ENCODE assay signal across 8 cellular contexts in the genomic region with DNA sequence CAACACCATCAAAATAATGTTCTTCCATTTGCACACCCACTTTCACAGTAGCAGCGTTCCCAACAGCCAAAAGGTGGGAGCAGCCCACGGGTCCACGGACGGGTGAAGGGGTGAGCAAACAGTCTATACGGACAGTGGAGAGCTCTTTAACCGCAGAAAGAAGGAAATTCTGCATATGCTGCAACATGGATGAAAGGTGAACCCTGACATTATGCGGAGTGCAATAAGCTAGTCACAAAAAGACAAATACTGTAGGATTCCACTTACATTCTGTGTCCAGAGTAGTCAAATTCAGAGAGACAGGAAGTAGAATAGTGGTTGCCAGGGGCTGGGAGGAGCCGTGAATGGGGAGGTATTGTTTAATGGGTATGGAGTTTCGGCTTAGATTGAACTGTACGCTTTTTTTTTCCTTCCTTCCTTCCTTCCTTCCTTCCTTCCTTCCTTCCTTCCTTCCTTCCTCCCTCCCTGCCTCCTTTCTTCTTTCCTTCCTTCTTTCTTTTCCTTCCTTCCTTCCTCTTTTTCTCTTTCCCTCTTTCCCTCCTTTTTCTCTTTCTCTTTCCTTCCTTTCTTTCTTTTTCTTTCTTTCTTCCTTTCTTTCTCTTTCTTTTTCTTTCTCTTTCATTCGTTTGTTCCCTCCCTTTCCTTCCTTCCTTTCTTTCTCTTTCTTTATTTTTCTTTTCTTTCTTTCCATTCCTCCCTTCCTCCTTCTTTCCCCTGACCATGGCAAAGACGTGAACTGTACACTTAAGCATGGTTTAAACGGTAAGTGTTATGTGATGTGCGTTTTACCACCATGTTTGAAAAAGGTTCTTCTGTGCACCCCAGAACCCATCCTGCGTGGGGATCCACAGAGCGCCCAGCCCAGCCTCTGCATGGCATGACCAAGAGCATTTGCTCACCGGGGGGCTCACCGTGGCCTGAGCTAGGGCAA. TPM values are rescaled to one million over a fixed set of nuclear protein-coding genes. Genes with fewer than 3 reads are reported as not detected.
DNase-seq lines count a peak whose midpoint lies in the region; ATAC-seq and TF ChIP-seq lines count a peak whose summit lies in the region.

No MANE protein-coding gene starts in this region.

- H4K91ac ChIP-seq in trophoblast cell (ENCODE audit: low read depth, low read length): peak overlapping the region; percentile 74

- H3K9ac ChIP-seq in trophoblast cell (ENCODE audit: low read length): peak overlapping the region; percentile 21

- peak; percentile 22 to 31 for ATAC-seq in activated naive CD4-positive, alpha-beta T cell treated with anti-CD3 and anti-CD28 coated beads, Interleukin-2, amount 50 U/mL, for 72 hours
- ATAC-seq in heart right ventricle: peak; percentile 1 to 66 (median 34)
- ATAC-seq in GM18868 (IDR thresholded peaks at IDR 0.05; ENCODE audit: unreplicated experiment): no peak

- peak overlapping the region; percentile 60 for H2BK120ac ChIP-seq in trophoblast cell (ENCODE audit: insufficient read depth, low read length, poor library complexity)

- H4K8ac ChIP-seq in trophoblast cell (ENCODE audit: low read depth, low read length): peak overlapping the region; percentile 72

- H4K12ac ChIP-seq in trophoblast cell (ENCODE audit: low read depth, low read length): peak overlapping the region; percentile 79

- H3K36me3 ChIP-seq in H7 (replicated peaks; ENCODE audit: control insufficient read depth, insufficient read depth, low read length) (no peaks in the 10 kb centered on the region), heart right ventricle (no peaks in the 10 kb centered on the region), trophoblast cell (ENCODE audit: control insufficient read depth in 1 of 2, insufficient read depth in 2 of 2, low read length in 2 of 2) (no peaks in the 10 kb centered on the region)

- H3K27me3 ChIP-seq in H7 (ENCODE audit: control insufficient read depth, insufficient read depth, low read length) (no peaks in the 10 kb centered on the region), heart right ventricle (no peaks in the 10 kb centered on the region), trophoblast cell (ENCODE audit: insufficient read depth, low read length) (no peaks in the 10 kb centered on the region)

- H3K27ac Mint-ChIP-seq in activated naive CD4-positive, alpha-beta T cell treated with anti-CD3 and anti-CD28 coated beads, Interleukin-2, amount 50 U/mL, for 72 hours: peak overlapping the region; percentile 77 to 84

- H3K9me3 ChIP-seq in heart right ventricle (no peaks in the 10 kb centered on the region), trophoblast cell (ENCODE audit: insufficient read depth, low read depth, low read length) (no peaks in the 10 kb centered on the region)

- peak overlapping the region; percentile 67 for H3K18ac ChIP-seq in trophoblast cell (ENCODE audit: low read length)

- peak overlapping the region; percentile 80 for H2AFZ ChIP-seq in trophoblast cell (ENCODE audit: insufficient read depth, low read length, poor library complexity)

- TF ChIP-seq CTCF in heart right ventricle (IDR thresholded peaks at IDR 0.05): no peak

- H3K4ac ChIP-seq in trophoblast cell (ENCODE audit: low read depth, low read length): peak overlapping the region; percentile 30

- H2BK12ac ChIP-seq in trophoblast cell (ENCODE audit: low read length): peak overlapping the region; percentile 41

- peaks cover 14% of the 10 kb centered on the region for H3K79me1 ChIP-seq in trophoblast cell (ENCODE audit: low read length)

- peak; percentile 37 to 78 (median 73) for DNase-seq in NCI-H1417 (lab: John Stamatoyannopoulos, UW)
- DNase-seq in NCI-H1417 treated with DMSO at 0.1 percent for 48 hours (lab: John Stamatoyannopoulos, UW): no peak
- no peak for DNase-seq in H7
- peak; percentile 38 for DNase-seq in NCI-H2171 (lab: John Stamatoyannopoulos, UW)
- DNase-seq in activated naive CD4-positive, alpha-beta T cell treated with anti-CD3 and anti-CD28 coated beads, Interleukin-2, amount 50 U/mL, for 72 hours (ENCODE audit: low spot score in 2 of 2): no peak
- no peak for DNase-seq in heart right ventricle
- peak; percentile 67 to 70 for DNase-seq in trophoblast cell

- intact Hi-C loops in heart right ventricle (cut with DNase I): loop anchor here in 7 of 10 donors (2.0 to 10.0 kb wide), 7 partner anchors 65 to 392 kb away; partner anchors contain the start of genes RCOR1 (in 2 of the 7) and ZNF839 (in 1 of the 7)

- H3K23ac ChIP-seq in trophoblast cell (ENCODE audit: low read length): no peak overlapping the region

- H3K36me3 Mint-ChIP-seq in activated naive CD4-positive, alpha-beta T cell treated with anti-CD3 and anti-CD28 coated beads, Interleukin-2, amount 50 U/mL, for 72 hours: no peaks in the 10 kb centered on the region

- H3K14ac ChIP-seq in trophoblast cell (ENCODE audit: low read length): peak overlapping the region; percentile 68

- no peaks in the 10 kb centered on the region for H3K9me3 Mint-ChIP-seq in activated naive CD4-positive, alpha-beta T cell treated with anti-CD3 and anti-CD28 coated beads, Interleukin-2, amount 50 U/mL, for 72 hours

- peaks cover 2% of the 10 kb centered on the region for H3K79me2 ChIP-seq in trophoblast cell (ENCODE audit: control insufficient read depth, insufficient read depth, low read length, poor library complexity)

- peak overlapping the region; percentile 95 for H3K4me2 ChIP-seq in trophoblast cell (ENCODE audit: low read length)

- H3K4me3 ChIP-seq in H7 (ENCODE audit: insufficient read depth, low read depth, low read length) (peak overlapping the region; percentile 67), heart right ventricle (peak overlapping the region; percentile 29 to 81 (median 64)), trophoblast cell (ENCODE audit: low read depth, low read length) (peak overlapping the region; percentile 67)

- H3K27ac ChIP-seq in heart right ventricle: peak overlapping the region; percentile 42 to 93 (median 86)
- H3K27ac ChIP-seq in trophoblast cell (ENCODE audit: low read depth, low read length): peak overlapping the region; percentile 68

- peak overlapping the region; percentile 53 for H2BK5ac ChIP-seq in trophoblast cell (ENCODE audit: low read depth, low read length, poor library complexity)

- peaks cover 0 to 28% (median 10%) of the 10 kb centered on the region in 9 donors for H3K4me1 ChIP-seq in heart right ventricle
- H3K4me1 ChIP-seq in trophoblast cell (ENCODE audit: control insufficient read depth in 1 of 2, insufficient read depth in 2 of 2, low read length in 2 of 2): peaks cover 5 to 6% of the 10 kb centered on the region in 2 experiments

- peak overlapping the region; percentile 87 for H2AK5ac ChIP-seq in trophoblast cell (ENCODE audit: low read length)

- WGBS in heart right ventricle, 2 donors: 35 to 38% methylated on average over 18 of the region's 18 CpGs
- no CpG with 5 or more reads among the region's 18 CpGs for WGBS in trophoblast cell (ENCODE audit: extremely low coverage, insufficient coverage, insufficient read length)

RNA-seq across cellular contexts. Expression of gene ANKRD9, which starts 15.9 kb away (rescaled TPM):
- 52.0 and 55.7 TPM in 2 replicates for total RNA-seq in H7 (2014; rRNA removed; shearing (Covaris generic))
- 10 to 100 TPM in 1 of 2 donors, 1 to 10 TPM in 1; 5.2 to 15.8 TPM for total RNA-seq in activated naive CD4-positive, alpha-beta T cell treated with anti-CD3 and anti-CD28 coated beads, Interleukin-2, amount 50 U/mL, for 72 hours
- 100 to 1,000 TPM in 8 of 10 donors, 10 to 100 TPM in 2; 94.4 to 264 (median 124) TPM for total RNA-seq in heart right ventricle
- 100 to 1,000 TPM; 102 to 117 TPM for polyA plus RNA-seq in heart right ventricle
- polyA plus RNA-seq in trophoblast cell (2013): 9.8 and 10.1 TPM in 2 replicates

Comparison
In these comparisons a context has a peak if more than half of its experiments do, and no peak if none do; other contexts are left out.
1. DNase-seq: peak in NCI-H1417 (3 of 3), NCI-H2171 (single experiment) and trophoblast cell (2 of 2); none in NCI-H1417 treated with DMSO at 0.1 percent for 48 hours (single experiment), H7 (single experiment), activated naive CD4-positive, alpha-beta T cell treated with anti-CD3 and anti-CD28 coated beads, Interleukin-2, amount 50 U/mL, for 72 hours (0 of 2) and heart right ventricle (0 of 2).
2. Peak in every context shown above with its lines, with median percentiles within 50 percentile points of each other: H3K4me3 ChIP-seq.